10 cellular contexts compared by ENCODE assay signal in genomic region chr2:39780825-39781600, GRCh38. TPM values are rescaled to one million over a fixed set of nuclear protein-coding genes. Genes with fewer than 3 reads are reported as not detected.
DNase-seq lines count a peak whose midpoint lies in the region; ATAC-seq, FAIRE-seq and TF ChIP-seq lines count a peak whose summit lies in the region.
"Had no signal": no experiment of that assay in that cellular context is flagged by ENCODE, and none has a peak within 500 bp of the region (broad histone marks: within the 10 kb centered on the region; RNA-seq: fewer than 3 reads in every experiment).

No MANE protein-coding gene starts in this region.

- H3K27me3 Mint-ChIP-seq in astrocyte (ENCODE audit: low read depth, unreplicated experiment): no peaks in the 10 kb centered on the region
- H3K27me3 Mint-ChIP-seq in neural crest cell (ENCODE audit: low read depth): no peaks in the 10 kb centered on the region

- intact Hi-C loops in IMR-90 (cut with micrococcal nuclease): no loop called here

- H3K14ac ChIP-seq in IMR-90 (replicated peaks; ENCODE audit: low read depth, low read length): 0 out of 2 replicates have a peak overlapping the region, but pooled peaks have one; percentile 23

- 0 out of 2 replicates have a peak overlapping the region, but pooled peaks have one; percentile 15 for H3K4ac ChIP-seq in IMR-90 (ENCODE audit: low read depth, low read length)

- H3K79me2 ChIP-seq in astrocyte (ENCODE audit: insufficient read depth, low read length): peaks cover 30% of the 10 kb centered on the region

- H2AFZ ChIP-seq in IMR-90 (replicated peaks; ENCODE audit: low read length, poor library complexity) (peak overlapping the region; percentile 67), astrocyte (ENCODE audit: low read depth, low read length) (no peak overlapping the region)

- no peak overlapping the region for H3K56ac ChIP-seq in IMR-90 (ENCODE audit: extremely low read depth, insufficient read depth, low read length)

- H3K27ac ChIP-seq in BLaER1 treated with 17β-estradiol and CSF1 and Interleukin-3, amounts not matched to agents 10 nM and 100 nM: peak overlapping the region in 9 of 11 experiments; percentile 6 to 53 (median 29); a peak in 10 of 22 replicates
- H3K27ac ChIP-seq in IMR-90 (ENCODE audit: insufficient read depth, low read length) (no peak overlapping the region), astrocyte (ENCODE audit: low read depth, low read length) (no peak overlapping the region)
- H3K27ac ChIP-seq: upper lobe of left lung had no signal

- no peak for DNase-seq in IMR-90
- no peak for DNase-seq in astrocyte (ENCODE audit: low read depth)
- no peak for DNase-seq in neural crest cell (ENCODE audit: low read depth, low spot score)
- no peak for DNase-seq in stimulated activated CD8-positive, alpha-beta memory T cell treated with anti-CD3 and anti-CD28 coated beads, Interleukin-4, amount 100 ng/mL, for 48 hours
- DNase-seq: NCI-H187 treated with DMSO at 0.1 percent for 48 hours had no signal

- FAIRE-seq in astrocyte (lab: Jason Lieb, UNC): no peak

- peak overlapping the region in 7 of 11 experiments; percentile 7 to 35 (median 10); a peak in 8 of 22 replicates for H3K9ac ChIP-seq in BLaER1 treated with 17β-estradiol and CSF1 and Interleukin-3, amounts not matched to agents 10 nM and 100 nM
- H3K9ac ChIP-seq in IMR-90 (ENCODE audit: low read depth, low read length): no peak overlapping the region
- H3K9ac ChIP-seq in astrocyte (ENCODE audit: low read length): no peak overlapping the region

- no peak for TF ChIP-seq CTCF in IMR-90 (conservative IDR thresholded peaks at IDR 0.05; ENCODE audit: low read depth, low read length)
- no peak for TF ChIP-seq CTCF in astrocyte (IDR thresholded peaks at IDR 0.05; ENCODE audit: insufficient read depth, low read depth, low read length)
- TF ChIP-seq CTCF in neural crest cell (conservative IDR thresholded peaks at IDR 0.05): no peak

- peaks cover 0 to 19% (median 8%) of the 10 kb centered on the region in 11 experiments; a peak in 17 of 22 replicates for H3K36me3 ChIP-seq in BLaER1 treated with 17β-estradiol and CSF1 and Interleukin-3, amounts not matched to agents 10 nM and 100 nM
- no peaks in the 10 kb centered on the region for H3K36me3 ChIP-seq in IMR-90 (ENCODE audit: control insufficient read depth, insufficient read depth, low read length)
- no peaks in the 10 kb centered on the region for H3K36me3 ChIP-seq in astrocyte (ENCODE audit: insufficient read depth, low read length)
- H3K36me3 ChIP-seq: upper lobe of left lung had no signal

- no peak overlapping the region for H3K23ac ChIP-seq in IMR-90 (ENCODE audit: low read depth, low read length)

- TF ChIP-seq RAD21 in IMR-90 (IDR thresholded peaks at IDR 0.05; ENCODE audit: low read length): no peak

- WGBS in IMR-90 (ENCODE audit: extremely low coverage in 2 of 2, insufficient read length in 1 of 2), 2 experiments: 83% methylated on average over 7 of the region's 14 CpGs; no CpG with 5 or more reads in 1 of the 2 experiments

- H3K4me1 ChIP-seq in BLaER1 treated with 17β-estradiol and CSF1 and Interleukin-3, amounts not matched to agents 10 nM and 100 nM: peaks cover 25 to 65% (median 45%) of the 10 kb centered on the region in 10 experiments
- H3K4me1 ChIP-seq in IMR-90 (ENCODE audit: control insufficient read depth, insufficient read depth, low read length) (peaks cover 6% of the 10 kb centered on the region), astrocyte (ENCODE audit: insufficient read depth, low read length) (peaks cover 20% of the 10 kb centered on the region)

- H3K4me3 ChIP-seq in BLaER1 treated with 17β-estradiol and CSF1 and Interleukin-3, amounts not matched to agents 10 nM and 100 nM: peak overlapping the region in 6 of 10 experiments; percentile 12 to 45 (median 26); a peak in 8 of 20 replicates
- no peak overlapping the region for H3K4me3 ChIP-seq in IMR-90 (ENCODE audit: insufficient read depth, low read depth, low read length)
- no peak overlapping the region for H3K4me3 ChIP-seq in astrocyte (ENCODE audit: insufficient read depth, low read depth, low read length)
- H3K4me3 ChIP-seq: upper lobe of left lung had no signal

- no peak overlapping the region for H2AK5ac ChIP-seq in IMR-90 (ENCODE audit: low read depth, low read length)

- no peak overlapping the region for H2BK5ac ChIP-seq in IMR-90 (ENCODE audit: low read depth, low read length, poor library complexity, severe bottlenecking)

- no peak overlapping the region; the same call in 1 of the 2 replicates for H4K91ac ChIP-seq in IMR-90 (ENCODE audit: insufficient read depth, low read depth, low read length)

- H3K27ac Mint-ChIP-seq in astrocyte (ENCODE audit: unreplicated experiment) (peak overlapping the region; percentile 84), neural crest cell (ENCODE audit: unreplicated experiment) (no peak overlapping the region)

- dilution Hi-C loops in IMR-90 (cut with HindIII; ENCODE audit: low sequenced_read_pairs, unreplicated experiment): no loop called here

- H3K27me3 ChIP-seq in BLaER1 treated with 17β-estradiol and CSF1 and Interleukin-3, amounts not matched to agents 10 nM and 100 nM: no peaks in the 10 kb centered on the region
- H3K27me3 ChIP-seq in IMR-90 (ENCODE audit: control insufficient read depth, insufficient read depth, low read length) (no peaks in the 10 kb centered on the region), astrocyte (ENCODE audit: insufficient read depth, low read length) (no peaks in the 10 kb centered on the region)
- H3K27me3 ChIP-seq: upper lobe of left lung had no signal

- no peak overlapping the region for H4K8ac ChIP-seq in IMR-90 (ENCODE audit: low read depth in 2 of 2, low read length in 2 of 2)

- peak overlapping the region; percentile 59 to 96 (median 86) for H3K4me2 ChIP-seq in BLaER1 treated with 17β-estradiol and CSF1 and Interleukin-3, amounts not matched to agents 10 nM and 100 nM
- H3K4me2 ChIP-seq in IMR-90 (ENCODE audit: low read depth, low read length) (peak overlapping the region; percentile 25; the same call in 1 of the 2 replicates), astrocyte (ENCODE audit: low read length) (no peak overlapping the region)

- H3K4me1 Mint-ChIP-seq in astrocyte (ENCODE audit: low read depth, unreplicated experiment) (peaks cover 38% of the 10 kb centered on the region), neural crest cell (peaks cover 29% of the 10 kb centered on the region)

- peaks cover 2% of the 10 kb centered on the region for H3K9me3 Mint-ChIP-seq in astrocyte (ENCODE audit: unreplicated experiment)
- H3K9me3 Mint-ChIP-seq in neural crest cell: no peaks in the 10 kb centered on the region

- peaks cover 0 to 8% (median 6%) of the 10 kb centered on the region in 11 experiments; a peak in 10 of 22 replicates for H3K9me3 ChIP-seq in BLaER1 treated with 17β-estradiol and CSF1 and Interleukin-3, amounts not matched to agents 10 nM and 100 nM (replicated peaks in 1 of 11)
- H3K9me3 ChIP-seq in IMR-90 (ENCODE audit: control insufficient read depth, insufficient read depth, low read length): no peaks in the 10 kb centered on the region
- H3K9me3 ChIP-seq in astrocyte (ENCODE audit: insufficient read depth, low read depth, low read length): no peaks in the 10 kb centered on the region
- H3K9me3 ChIP-seq: upper lobe of left lung had no signal

- no peak overlapping the region for H3K18ac ChIP-seq in IMR-90 (ENCODE audit: low read depth, low read length)

- H2AK9ac ChIP-seq in IMR-90 (replicated peaks; ENCODE audit: low read depth, low read length, poor library complexity): no peak overlapping the region

- H3K9me1 ChIP-seq in IMR-90 (ENCODE audit: insufficient read depth, low read length): peaks cover 4% of the 10 kb centered on the region; the same call in 1 of the 2 replicates

- H3K36me3 Mint-ChIP-seq in astrocyte (ENCODE audit: low read depth, unreplicated experiment) (peaks cover 5% of the 10 kb centered on the region), neural crest cell (ENCODE audit: low read depth) (peaks cover 2% of the 10 kb centered on the region)

- peak overlapping the region; percentile 38 for H2BK20ac ChIP-seq in IMR-90 (ENCODE audit: low read depth, low read length)

- peaks cover 6 to 21% of the 10 kb centered on the region in 2 experiments; a peak in 3 of 4 replicates for H3K79me1 ChIP-seq in IMR-90 (ENCODE audit: low read depth in 1 of 2, low read length in 2 of 2)

- H4K20me1 ChIP-seq in BLaER1 treated with 17β-estradiol and CSF1 and Interleukin-3, amounts not matched to agents 10 nM and 100 nM: no peaks in the 10 kb centered on the region; a peak in 1 of 22 replicates
- H4K20me1 ChIP-seq in IMR-90 (ENCODE audit: insufficient read depth, low read length) (no peaks in the 10 kb centered on the region), astrocyte (ENCODE audit: insufficient read depth, low read length) (no peaks in the 10 kb centered on the region)

- in situ Hi-C loops in IMR-90 (cut with MboI; ENCODE audit: low sequenced_read_pairs): no loop called here

- H4K5ac ChIP-seq in IMR-90 (ENCODE audit: low read depth, low read length): no peak overlapping the region

- POLR2A ChIA-PET in IMR-90 (lab: Charles Lee; ENCODE audit: unreplicated experiment): interaction anchor here (0.5 kb wide), 1 partner anchor 384 kb away, joined by 7 read pairs; no protein-coding TSS in a partner anchor

- H2BK120ac ChIP-seq in IMR-90 (ENCODE audit: low read depth, low read length): no peak overlapping the region

- ATAC-seq in IMR-90 (ENCODE audit: low read depth) (no peak), SK-N-SH treated with all-trans-retinoic acid at 6 μM for 48 hours (no peak), GM18498 (IDR thresholded peaks at IDR 0.05; ENCODE audit: unreplicated experiment) (no peak), HG03565 (IDR thresholded peaks at IDR 0.05; ENCODE audit: unreplicated experiment) (no peak)

- peak overlapping the region; percentile 6; the same call in 1 of the 3 replicates for H2BK15ac ChIP-seq in IMR-90 (ENCODE audit: low read depth, low read length)

- CTCF ChIA-PET in IMR-90 (lab: Yijun Ruan, JAX): interaction anchor here (0.6 kb wide), 1 partner anchor 135 kb away, joined by 13 read pairs; no protein-coding TSS in a partner anchor

- H3K4me3 Mint-ChIP-seq in astrocyte (ENCODE audit: unreplicated experiment): peak overlapping the region; percentile 25
- peak overlapping the region; percentile 58 for H3K4me3 Mint-ChIP-seq in neural crest cell

- BruUV-seq in IMR-90 (replicated peaks; lab: Mats Ljungman, UMichigan): no TSS peak

- no peak for TF ChIP-seq POLR2A in IMR-90 (IDR thresholded peaks at IDR 0.05; ENCODE audit: low read depth, low read length)

TF ChIP-seq in IMR-90, 13 proteins besides CTCF, POLR2A, EP300 and RAD21 (continues in another document):
- TF ChIP-seq FOS (IDR thresholded peaks at IDR 0.05; ENCODE audit: low read depth, low read length) (no peak), SMC3 (IDR thresholded peaks at IDR 0.05; ENCODE audit: low read depth, low read length) (no peak)

RNA-seq across cellular contexts. Expression of gene THUMPD2, which starts 2.0 kb away (rescaled TPM):
- total RNA-seq in IMR-90 (2012; rRNA removed) (4.8 and 5.6 TPM in 2 replicates), astrocyte (9.4 and 11.5 TPM in 2 replicates), neural crest cell (14.4 and 14.9 TPM in 2 replicates)
- polyA plus RNA-seq in IMR-90 (2012; rRNA removed): 5.2 and 7.0 TPM in 2 replicates
- 1.1 and 1.5 TPM in 2 replicates for polyA plus RNA-seq in IMR-90 (2012; cell fraction: cytosol; rRNA removed)
- polyA plus RNA-seq in IMR-90 (2012; cell fraction: nucleus; rRNA removed; ENCODE audit: low replicate concordance): 2.9 and 22.6 TPM in 2 replicates

Comparison
In these comparisons a context has a peak if more than half of its experiments do, and no peak if none do; other contexts are left out.
1. H3K27ac ChIP-seq: peak in BLaER1 treated with 17β-estradiol and CSF1 and Interleukin-3, amounts not matched to agents 10 nM and 100 nM (9 of 11); none in IMR-90 (single experiment) and astrocyte (single experiment).
2. H3K4me3 ChIP-seq: peak in BLaER1 treated with 17β-estradiol and CSF1 and Interleukin-3, amounts not matched to agents 10 nM and 100 nM (6 of 10); none in IMR-90 (single experiment) and astrocyte (single experiment).
3. H3K9ac ChIP-seq: peak in BLaER1 treated with 17β-estradiol and CSF1 and Interleukin-3, amounts not matched to agents 10 nM and 100 nM (7 of 11); none in IMR-90 (single experiment) and astrocyte (single experiment).